ENCODE assay signal across 2 cellular contexts in the genomic region with DNA sequence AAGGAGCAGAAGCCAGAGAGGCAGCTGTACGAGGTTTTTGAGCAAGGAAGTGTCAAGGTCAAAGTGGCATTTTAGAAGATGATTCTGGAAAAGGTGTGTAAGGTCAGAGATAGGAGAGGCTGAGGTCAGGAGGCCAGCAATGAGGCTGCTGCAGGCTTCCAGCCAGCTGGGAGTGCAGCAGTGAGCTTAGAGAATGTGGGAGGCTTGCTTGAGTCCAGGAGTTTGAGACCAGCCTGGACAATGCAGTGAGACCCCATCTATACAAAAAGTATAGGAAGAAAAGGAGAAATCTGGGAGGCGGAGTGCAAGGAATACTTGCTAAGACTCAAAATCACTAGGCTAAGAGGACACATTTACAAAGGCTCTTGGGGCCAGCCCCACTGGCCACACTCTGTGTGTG.
TF ChIP-seq lines count a peak whose summit lies in the region.

No MANE protein-coding gene starts in this region.

TF ChIP-seq in GM23338, 12 proteins besides CTCF, POLR2A, EP300 and RAD21 (continues in another document):
- no peak for TF ChIP-seq JUNB (IDR thresholded peaks at IDR 0.05; ENCODE audit: unreplicated experiment)
- no peak for TF ChIP-seq EZH2 (IDR thresholded peaks at IDR 0.05; ENCODE audit: low read depth, unreplicated experiment)
- TF ChIP-seq STAT1 (IDR thresholded peaks at IDR 0.05; ENCODE audit: unreplicated experiment) = no peak
- TF ChIP-seq ZNF331 (CRISPR knock-in tag; IDR thresholded peaks at IDR 0.05; ENCODE audit: low read depth) = no peak
- TF ChIP-seq ZNF462 (CRISPR knock-in tag; IDR thresholded peaks at IDR 0.05) = no peak
- TF ChIP-seq CREB1 (CRISPR knock-in tag; IDR thresholded peaks at IDR 0.05; ENCODE audit: low read depth) = no peak
- no peak for TF ChIP-seq POLR2AphosphoS5 (IDR thresholded peaks at IDR 0.05; ENCODE audit: low read depth)
- TF ChIP-seq, protein P1, sequence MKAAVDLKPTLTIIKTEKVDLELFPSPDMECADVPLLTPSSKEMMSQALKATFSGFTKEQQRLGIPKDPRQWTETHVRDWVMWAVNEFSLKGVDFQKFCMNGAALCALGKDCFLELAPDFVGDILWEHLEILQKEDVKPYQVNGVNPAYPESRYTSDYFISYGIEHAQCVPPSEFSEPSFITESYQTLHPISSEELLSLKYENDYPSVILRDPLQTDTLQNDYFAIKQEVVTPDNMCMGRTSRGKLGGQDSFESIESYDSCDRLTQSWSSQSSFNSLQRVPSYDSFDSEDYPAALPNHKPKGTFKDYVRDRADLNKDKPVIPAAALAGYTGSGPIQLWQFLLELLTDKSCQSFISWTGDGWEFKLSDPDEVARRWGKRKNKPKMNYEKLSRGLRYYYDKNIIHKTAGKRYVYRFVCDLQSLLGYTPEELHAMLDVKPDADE (IDR thresholded peaks at IDR 0.05) = no peak
- no peak for TF ChIP-seq NANOG (IDR thresholded peaks at IDR 0.05; ENCODE audit: borderline replicate concordance)
- no peak for TF ChIP-seq EZH2phosphoT487 (IDR thresholded peaks at IDR 0.05; ENCODE audit: unreplicated experiment)

TF ChIP-seq in H1, 55 proteins besides CTCF, POLR2A, EP300 and RAD21:
- TF ChIP-seq CHD7 (IDR thresholded peaks at IDR 0.05; ENCODE audit: insufficient replicate concordance, low read length) (no peak), GTF2F1 (IDR thresholded peaks at IDR 0.05; ENCODE audit: borderline replicate concordance, low read depth, low read length) (no peak), TAF1 (IDR thresholded peaks at IDR 0.05; ENCODE audit: low read depth, low read length) (no peak), HDAC2 (IDR thresholded peaks at IDR 0.05; ENCODE audit: borderline replicate concordance in 1 of 2, low read depth in 2 of 2, low read length in 2 of 2) (no peak), SAP30 (IDR thresholded peaks at IDR 0.05; ENCODE audit: insufficient read depth, insufficient replicate concordance, low read length) (no peak)
